ENCODE assay signal across 8 cellular contexts in the genomic region with DNA sequence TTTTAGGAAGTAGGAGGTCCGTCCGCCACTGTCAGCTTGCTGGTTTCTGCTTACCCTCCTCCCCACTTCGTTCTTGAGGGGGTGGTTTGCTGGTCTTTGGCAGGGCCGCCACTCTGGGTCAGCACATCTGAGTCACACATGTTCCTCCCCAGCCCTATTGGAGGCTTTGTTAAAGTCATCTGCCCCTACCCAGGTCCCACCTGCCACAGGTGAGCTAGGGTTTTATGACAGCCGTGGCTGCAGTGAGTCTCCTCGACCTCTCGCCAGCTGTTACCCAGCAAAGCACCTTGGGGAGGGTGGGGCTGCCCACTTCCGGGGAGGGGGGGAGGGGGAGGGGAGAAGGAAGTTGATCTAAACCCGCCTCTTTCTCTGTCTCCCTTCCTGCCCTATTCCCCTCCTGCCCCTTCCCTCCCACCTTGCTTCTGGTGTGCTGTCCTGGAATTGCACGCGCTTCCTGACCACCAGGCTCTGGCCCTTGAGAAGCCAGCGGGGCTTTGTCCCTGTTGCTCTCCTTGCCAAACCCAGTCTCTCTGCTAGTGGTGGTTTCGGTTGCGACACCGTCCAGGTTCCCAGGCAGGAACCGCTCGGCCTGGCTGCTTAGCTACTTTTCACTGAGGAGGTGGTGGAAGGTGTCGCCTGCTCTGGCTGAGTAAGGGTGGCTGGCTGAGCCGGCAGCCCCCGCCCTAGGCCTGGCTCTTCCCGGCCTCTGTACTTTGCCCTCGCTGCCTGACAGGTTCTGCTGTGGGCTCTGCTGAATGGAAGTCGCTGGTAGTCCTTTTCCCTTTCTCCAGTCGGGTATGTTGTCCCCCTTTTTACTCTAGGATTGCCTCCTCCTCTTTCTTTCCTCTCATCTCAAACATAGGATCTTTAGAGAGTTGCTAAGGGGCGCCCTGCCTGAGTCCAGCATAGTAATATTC. TPM values are rescaled to one million over a fixed set of nuclear protein-coding genes. Genes with fewer than 3 reads are reported as not detected.
DNase-seq lines count a peak whose midpoint lies in the region; ATAC-seq and TF ChIP-seq lines count a peak whose summit lies in the region.

No MANE protein-coding gene starts in this region.

- CTCF ChIA-PET in AG04450 (lab: Charles Lee), result no interaction called here

- 12 to 25% (median 18%) methylated on average over 18 to 25 of the region's 25 CpGs for WGBS in adrenal gland, 4 donors

- no peak overlapping the region for H3K4me3 ChIP-seq in AG04450 (ENCODE audit: low read depth, low read length)
- H3K4me3 ChIP-seq in HUES6 (ENCODE audit: low read depth, low read length), result peak overlapping the region; percentile 47
- peak overlapping the region in 1 of 4 donors; percentile 38 for H3K4me3 ChIP-seq in adrenal gland

- H3K27me3 ChIP-seq in AG04450 (ENCODE audit: control insufficient read depth, insufficient read depth, low read length) (no peaks in the 10 kb centered on the region), HUES6 (ENCODE audit: control insufficient read depth, insufficient read depth, low read length) (no peaks in the 10 kb centered on the region), adrenal gland (no peaks in the 10 kb centered on the region)

- peak overlapping the region; percentile 51 for H3K9ac ChIP-seq in HUES6 (ENCODE audit: low read length)

- H3K4me1 ChIP-seq in HUES6 (ENCODE audit: control insufficient read depth, insufficient read depth, low read length), result peaks cover 27% of the 10 kb centered on the region
- peaks cover 8 to 41% of the 10 kb centered on the region in 2 donors for H3K4me1 ChIP-seq in adrenal gland (replicated peaks in 1 of 2)

- TF ChIP-seq CTCF in AG04450 (IDR thresholded peaks at IDR 0.05; ENCODE audit: low read depth, low read length) (no peak), adrenal gland (IDR thresholded peaks at IDR 0.05) (peak in 2 of 6 experiments; percentile 7 to 11)

- no peak for DNase-seq in AG04450 (ENCODE audit: low read depth, low spot score)
- DNase-seq in T follicular helper cell (ENCODE audit: low read depth), result peak; percentile 67
- DNase-seq in adrenal gland, result peak; percentile 54 to 84 (median 80)
- peak; percentile 81 for DNase-seq in iPS-NIHi11 (ENCODE audit: low spot score)
- peak; percentile 27 to 43 for DNase-seq in stimulated activated CD4-positive, alpha-beta T cell treated with anti-CD3 and anti-CD28 coated beads, Interleukin-15, amount 100 ng/mL, for 1 hour (ENCODE audit: low read depth in 1 of 2, low spot score in 1 of 2)

- H3K9me3 ChIP-seq in AG04450 (ENCODE audit: control insufficient read depth, insufficient read depth, low read length), result no peaks in the 10 kb centered on the region
- no peaks in the 10 kb centered on the region for H3K9me3 ChIP-seq in HUES6 (ENCODE audit: control insufficient read depth, insufficient read depth, low read depth, low read length)
- no peaks in the 10 kb centered on the region for H3K9me3 ChIP-seq in adrenal gland (replicated peaks in 1 of 3)

- intact Hi-C loops in adrenal gland (cut with DNase I), result no loop called here

- no peaks in the 10 kb centered on the region for H3K36me3 ChIP-seq in HUES6 (ENCODE audit: control insufficient read depth, insufficient read depth, low read length)
- no peaks in the 10 kb centered on the region for H3K36me3 ChIP-seq in adrenal gland (replicated peaks in 1 of 2)

- POLR2A ChIA-PET in AG04450 (lab: Yijun Ruan, JAX), result no interaction called here

- no peak for ATAC-seq in GM21367 (IDR thresholded peaks at IDR 0.05; ENCODE audit: unreplicated experiment)

- H3K27ac ChIP-seq in AG04450 (ENCODE audit: low read depth, low read length), result peak overlapping the region; percentile 11
- H3K27ac ChIP-seq in HUES6 (ENCODE audit: low read depth, low read length), result peak overlapping the region; percentile 73
- H3K27ac ChIP-seq in adrenal gland, result peak overlapping the region; percentile 64 to 84 (median 75)

- TF ChIP-seq POLR2A in GM19193 (IDR thresholded peaks at IDR 0.05; ENCODE audit: extremely low read depth, insufficient read depth, insufficient read length) (peak; percentile 29), adrenal gland (IDR thresholded peaks at IDR 0.05) (peak in 1 of 2 donors; percentile 34)

RNA-seq across cellular contexts. Expression of a gene that starts 28.5 kb away (rescaled TPM):
- polyA plus RNA-seq in AG04450 (2011; rRNA removed) (4.4 and 5.2 TPM in 2 replicates), adrenal gland (1 to 10 TPM in 1 of 3 donors, under 1 TPM in 2; 0.33 to 4.5 (median 0.64) TPM)
- 6.6 TPM in 2 replicates for polyA minus RNA-seq in AG04450 (2011; rRNA and poly(A)+ RNA removed)
- total RNA-seq in adrenal gland, result 1 to 10 TPM in 5 of 8 donors, under 1 TPM in 1, not detected in 2; 0.52 to 1.8 (median 1.2) TPM

RNA-seq across cellular contexts. Expression of a gene that starts 49.5 kb away (rescaled TPM):
- polyA plus RNA-seq in AG04450 (2011; rRNA removed), result 14.5 and 16.5 TPM in 2 replicates
- polyA minus RNA-seq in AG04450 (2011; rRNA and poly(A)+ RNA removed), result 16.7 and 17.9 TPM in 2 replicates
- total RNA-seq in adrenal gland, result 10 to 100 TPM; 27.0 to 39.7 (median 36.2) TPM
- polyA plus RNA-seq in adrenal gland, result 10 to 100 TPM in 2 of 3 donors, 1 to 10 TPM in 1; 7.3 to 24.4 (median 15.2) TPM

RNA-seq across cellular contexts. Expression of a gene that starts 50.4 kb away (rescaled TPM):
- polyA plus RNA-seq in AG04450 (2011; rRNA removed), result 17.4 and 18.0 TPM in 2 replicates
- 12.0 and 14.2 TPM in 2 replicates for polyA minus RNA-seq in AG04450 (2011; rRNA and poly(A)+ RNA removed)
- 10 to 100 TPM; 11.6 to 61.3 (median 20.0) TPM for total RNA-seq in adrenal gland
- polyA plus RNA-seq in adrenal gland, result 10 to 100 TPM; 13.0 to 37.0 (median 29.7) TPM

Comparison
In these comparisons a context has a peak if more than half of its experiments do, and no peak if none do; other contexts are left out.
1. H3K27ac ChIP-seq: peak in every context shown above with its lines; median percentile 75 in adrenal gland; 73 in HUES6; 11 in AG04450.